Comparison of ENCODE assay signal across 1 cellular context in the genomic region with DNA sequence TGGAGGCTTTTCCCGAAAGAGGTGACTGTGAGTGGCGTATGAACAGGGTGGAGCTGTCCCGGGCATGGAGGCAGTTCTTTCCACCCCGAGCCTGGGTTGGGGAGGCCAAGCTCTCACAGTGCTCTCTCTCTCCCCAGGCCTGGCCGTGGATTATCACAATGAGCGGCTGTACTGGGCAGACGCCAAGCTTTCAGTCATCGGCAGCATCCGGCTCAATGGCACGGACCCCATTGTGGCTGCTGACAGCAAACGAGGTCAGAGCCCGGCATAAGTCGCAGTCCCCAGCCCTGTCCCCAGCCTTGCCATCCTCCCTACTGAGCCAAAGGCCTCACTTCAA.
TF ChIP-seq lines count a peak whose summit lies in the region.

No MANE protein-coding gene starts in this region.

TF ChIP-seq in IMR-90, 13 proteins besides CTCF, POLR2A, EP300 and RAD21:
- TF ChIP-seq BHLHE40 (IDR thresholded peaks at IDR 0.05; ENCODE audit: low read depth, low read length), result no peak
- TF ChIP-seq CHD1 (IDR thresholded peaks at IDR 0.05; ENCODE audit: low read depth, low read length), result no peak
- no peak for TF ChIP-seq MAZ (IDR thresholded peaks at IDR 0.05; ENCODE audit: borderline replicate concordance, low read depth, low read length)
- TF ChIP-seq SMC3 (IDR thresholded peaks at IDR 0.05; ENCODE audit: low read depth, low read length), result no peak
- TF ChIP-seq RFX5 (IDR thresholded peaks at IDR 0.05; ENCODE audit: low read depth, low read length), result no peak
- no peak for TF ChIP-seq MXI1 (IDR thresholded peaks at IDR 0.05; ENCODE audit: borderline replicate concordance, low read depth, low read length)
- TF ChIP-seq, protein P1, sequence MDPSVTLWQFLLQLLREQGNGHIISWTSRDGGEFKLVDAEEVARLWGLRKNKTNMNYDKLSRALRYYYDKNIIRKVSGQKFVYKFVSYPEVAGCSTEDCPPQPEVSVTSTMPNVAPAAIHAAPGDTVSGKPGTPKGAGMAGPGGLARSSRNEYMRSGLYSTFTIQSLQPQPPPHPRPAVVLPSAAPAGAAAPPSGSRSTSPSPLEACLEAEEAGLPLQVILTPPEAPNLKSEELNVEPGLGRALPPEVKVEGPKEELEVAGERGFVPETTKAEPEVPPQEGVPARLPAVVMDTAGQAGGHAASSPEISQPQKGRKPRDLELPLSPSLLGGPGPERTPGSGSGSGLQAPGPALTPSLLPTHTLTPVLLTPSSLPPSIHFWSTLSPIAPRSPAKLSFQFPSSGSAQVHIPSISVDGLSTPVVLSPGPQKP (IDR thresholded peaks at IDR 0.05; ENCODE audit: borderline replicate concordance, low read depth, low read length), result no peak
- TF ChIP-seq MAFK (IDR thresholded peaks at IDR 0.05; ENCODE audit: low read depth, low read length), result no peak
- TF ChIP-seq, protein P2, sequence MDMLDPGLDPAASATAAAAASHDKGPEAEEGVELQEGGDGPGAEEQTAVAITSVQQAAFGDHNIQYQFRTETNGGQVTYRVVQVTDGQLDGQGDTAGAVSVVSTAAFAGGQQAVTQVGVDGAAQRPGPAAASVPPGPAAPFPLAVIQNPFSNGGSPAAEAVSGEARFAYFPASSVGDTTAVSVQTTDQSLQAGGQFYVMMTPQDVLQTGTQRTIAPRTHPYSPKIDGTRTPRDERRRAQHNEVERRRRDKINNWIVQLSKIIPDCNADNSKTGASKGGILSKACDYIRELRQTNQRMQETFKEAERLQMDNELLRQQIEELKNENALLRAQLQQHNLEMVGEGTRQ (IDR thresholded peaks at IDR 0.05; ENCODE audit: low read depth, low read length), result no peak
- no peak for TF ChIP-seq RCOR1 (IDR thresholded peaks at IDR 0.05; ENCODE audit: insufficient replicate concordance, low read length)
- TF ChIP-seq FOS (IDR thresholded peaks at IDR 0.05; ENCODE audit: low read depth, low read length), result no peak
- no peak for TF ChIP-seq CEBPB (IDR thresholded peaks at IDR 0.05; ENCODE audit: low read depth, low read length)
- TF ChIP-seq NFE2L2 (IDR thresholded peaks at IDR 0.05; ENCODE audit: low read depth, low read length), result no peak
